7 cellular contexts compared by ENCODE assay signal in the genomic region with DNA sequence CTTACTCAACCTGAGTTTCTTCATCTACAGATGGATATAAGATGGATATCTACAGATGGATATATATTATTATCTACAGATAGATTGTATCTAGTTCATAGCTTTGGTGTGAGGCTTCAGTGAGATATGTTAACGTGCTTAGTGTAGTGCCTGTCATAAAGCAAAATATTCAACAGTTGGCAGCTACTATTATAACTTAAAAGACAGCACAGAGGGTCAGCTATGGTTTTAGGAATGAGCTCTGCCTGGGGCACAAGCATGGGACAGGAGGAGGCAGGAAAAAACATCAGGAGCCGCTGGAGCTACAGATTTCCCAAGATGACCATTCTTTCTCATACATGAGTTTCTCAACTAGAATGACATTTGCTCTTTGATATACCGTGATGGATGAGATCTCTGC. TPM values are rescaled to one million over a fixed set of nuclear protein-coding genes. Genes with fewer than 3 reads are reported as not detected.
A peak's percentile ranks its signal among the peaks of the same experiment; 100 is the strongest.
DNase-seq lines count a peak whose midpoint lies in the region; ATAC-seq and TF ChIP-seq lines count a peak whose summit lies in the region.
"Had no signal": no experiment of that assay in that cellular context is flagged by ENCODE, and none has a peak within 500 bp of the region (broad histone marks: within the 10 kb centered on the region; RNA-seq: fewer than 3 reads in every experiment).

No MANE protein-coding gene starts in this region.

- H3K36me3 ChIP-seq in body of pancreas (replicated peaks in 1 of 2; ENCODE audit: insufficient read depth in 1 of 2, low read depth in 2 of 2) (peaks cover 0 to 3% of the 10 kb centered on the region in 2 donors), neutrophil (peaks cover 18% of the 10 kb centered on the region), H7 (replicated peaks; ENCODE audit: control insufficient read depth, insufficient read depth, low read length) (no peaks in the 10 kb centered on the region; the same call in 1 of the 2 replicates)

- no peak for TF ChIP-seq POLR2A in body of pancreas (IDR thresholded peaks at IDR 0.05)

- H3K9me3 ChIP-seq in body of pancreas = no peaks in the 10 kb centered on the region
- no peaks in the 10 kb centered on the region for H3K9me3 ChIP-seq in neutrophil

- peak overlapping the region in 3 of 4 donors; percentile 43 to 85 (median 85) for H3K27ac ChIP-seq in body of pancreas
- H3K27ac ChIP-seq in neutrophil = peak overlapping the region; percentile 97

- H3K27me3 ChIP-seq in body of pancreas (no peaks in the 10 kb centered on the region), neutrophil (no peaks in the 10 kb centered on the region), H7 (ENCODE audit: control insufficient read depth, insufficient read depth, low read length) (peaks cover 11% of the 10 kb centered on the region)

- WGBS in body of pancreas, 2 donors = 69 to 79% methylated on average over 3 of the region's 3 CpGs

- DNase-seq in Jurkat, Clone E6-1 (ENCODE audit: low read depth, low spot score) = no peak
- DNase-seq in body of pancreas = no peak
- no peak for DNase-seq in cerebellar cortex (ENCODE audit: low spot score)
- DNase-seq in activated gamma-delta T cell (lab: John Stamatoyannopoulos, UW) = no peak
- DNase-seq in H7 = no peak
- DNase-seq: NCI-H446 treated with DMSO at 0.1 percent for 48 hours had no signal

- ATAC-seq in body of pancreas = no peak

- TF ChIP-seq CTCF in body of pancreas (IDR thresholded peaks at IDR 0.05) (no peak), neutrophil (IDR thresholded peaks at IDR 0.05) (no peak)

- peaks cover 33% of the 10 kb centered on the region for H3K4me1 ChIP-seq in body of pancreas
- H3K4me1 ChIP-seq in neutrophil (ENCODE audit: control insufficient read depth in 1 of 2, insufficient read depth in 1 of 2, low read depth in 1 of 2, low read length in 1 of 2) = peaks cover 45 to 48% of the 10 kb centered on the region in 2 experiments

- intact Hi-C loops in body of pancreas (cut with DNase I) = no loop called here

- peak overlapping the region; percentile 68 for H3K4me3 ChIP-seq in Jurkat, Clone E6-1 (ENCODE audit: low read length)
- H3K4me3 ChIP-seq in body of pancreas (no peak overlapping the region), neutrophil (ENCODE audit: low read depth in 1 of 2, low read length in 1 of 2) (peak overlapping the region; percentile 77 to 86), H7 (ENCODE audit: insufficient read depth, low read depth, low read length) (no peak overlapping the region)

RNA-seq across cellular contexts. Expression of a gene that starts 1.3 kb away (rescaled TPM):
- 30.8 TPM for polyA plus RNA-seq in Jurkat, Clone E6-1 (2012; ENCODE audit: insufficient read depth, insufficient read length)
- 10 to 100 TPM; 23.4 to 32.4 TPM for total RNA-seq in body of pancreas
- total RNA-seq in H7 (2014; rRNA removed; shearing (Covaris generic)) = 22.5 and 22.8 TPM in 2 replicates

RNA-seq across cellular contexts. Expression of a gene that starts 10.2 kb away (rescaled TPM):
- 119 TPM for polyA plus RNA-seq in Jurkat, Clone E6-1 (2012; ENCODE audit: insufficient read depth, insufficient read length)
- total RNA-seq in body of pancreas = 10 to 100 TPM; 38.6 to 52.4 TPM
- 133 and 134 TPM in 2 replicates for total RNA-seq in H7 (2014; rRNA removed; shearing (Covaris generic))

RNA-seq across cellular contexts. Expression of a gene that starts 38.8 kb away (rescaled TPM):
- polyA plus RNA-seq in Jurkat, Clone E6-1 (2012; ENCODE audit: insufficient read depth, insufficient read length) = 74.9 TPM
- 10 to 100 TPM; 47.7 to 86.7 TPM for total RNA-seq in body of pancreas
- total RNA-seq in H7 (2014; rRNA removed; shearing (Covaris generic)) = 164 and 193 TPM in 2 replicates

RNA-seq across cellular contexts. Expression of a gene that starts 41.3 kb away (rescaled TPM):
- 36.9 TPM for polyA plus RNA-seq in Jurkat, Clone E6-1 (2012; ENCODE audit: insufficient read depth, insufficient read length)
- total RNA-seq in body of pancreas = 10 to 100 TPM; 15.3 to 21.8 TPM
- total RNA-seq in H7 (2014; rRNA removed; shearing (Covaris generic)) = 45.7 and 49.8 TPM in 2 replicates

RNA-seq across cellular contexts. Expression of a gene that starts 57.9 kb away (rescaled TPM):
- polyA plus RNA-seq in Jurkat, Clone E6-1 (2012; ENCODE audit: insufficient read depth, insufficient read length) = 9.5 TPM
- not detected for total RNA-seq in body of pancreas
- 3.1 and 7.4 TPM in 2 replicates for total RNA-seq in H7 (2014; rRNA removed; shearing (Covaris generic))

Comparison
In these comparisons a context has a peak if more than half of its experiments do, and no peak if none do; other contexts are left out.
1. H3K4me3 ChIP-seq: peak in Jurkat, Clone E6-1 (single experiment) and neutrophil (2 of 2); none in body of pancreas (0 of 2) and H7 (single experiment).